9 cellular contexts compared by ENCODE assay signal in the genomic region with DNA sequence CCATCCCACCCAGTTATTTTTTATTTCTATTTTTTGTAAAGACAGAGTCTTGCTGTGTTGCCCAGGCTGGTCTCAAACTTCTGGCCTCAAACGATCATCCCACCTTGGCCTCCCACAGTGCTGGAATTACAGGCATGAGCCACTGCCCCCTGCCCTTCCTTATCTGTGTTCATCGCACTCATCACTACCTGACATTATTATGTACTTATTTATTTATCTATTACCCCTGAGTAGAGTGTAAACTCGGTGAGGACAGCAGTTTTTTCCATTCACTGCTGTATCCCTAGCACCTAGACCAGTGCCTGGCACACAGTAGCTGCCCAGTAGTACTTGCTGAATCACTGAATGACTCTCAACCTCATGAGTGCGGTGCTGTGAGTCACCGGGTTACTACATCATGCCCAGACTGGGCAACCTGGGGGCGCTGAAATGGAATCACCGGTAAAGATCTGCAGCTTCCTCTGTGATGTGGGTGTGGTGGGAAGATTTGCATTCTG.
DNase-seq lines count a peak whose midpoint lies in the region; ATAC-seq and TF ChIP-seq lines count a peak whose summit lies in the region.
"Had no signal": no experiment of that assay in that cellular context is flagged by ENCODE, and none has a peak within 500 bp of the region (broad histone marks: within the 10 kb centered on the region; RNA-seq: fewer than 3 reads in every experiment).

No MANE protein-coding gene starts in this region.

- no peak overlapping the region for H2AFZ ChIP-seq in osteoblast (ENCODE audit: low read length)

- H3K4me3 ChIP-seq in esophagus muscularis mucosa, result no peak overlapping the region
- H3K4me3 ChIP-seq in osteoblast (ENCODE audit: insufficient read depth, low read length), result no peak overlapping the region

- H3K27ac Mint-ChIP-seq in CD14-positive monocyte, result no peak overlapping the region
- H3K27ac Mint-ChIP-seq: stimulated activated naive B cell treated with anti-CD40 and anti-IgM and Interleukin-4, amounts not matched to agents 10 μg/mL and 1 μg/mL and 100 μg/mL, for 72 hours had no signal

- no peak for TF ChIP-seq EP300 in esophagus muscularis mucosa (IDR thresholded peaks at IDR 0.05)

- H3K4me3 Mint-ChIP-seq in CD14-positive monocyte, result peak overlapping the region in 1 of 2 donors; percentile 23
- H3K4me3 Mint-ChIP-seq: stimulated activated naive B cell treated with anti-CD40 and anti-IgM and Interleukin-4, amounts not matched to agents 10 μg/mL and 1 μg/mL and 100 μg/mL, for 72 hours had no signal

- no peak overlapping the region for H3K4me2 ChIP-seq in osteoblast (ENCODE audit: insufficient read depth, low read length)

- TF ChIP-seq CTCF in CD14-positive monocyte (IDR thresholded peaks at IDR 0.05), result no peak
- no peak for TF ChIP-seq CTCF in esophagus muscularis mucosa (IDR thresholded peaks at IDR 0.05)
- TF ChIP-seq CTCF in osteoblast (IDR thresholded peaks at IDR 0.05; ENCODE audit: extremely low read depth, low read depth, low read length), result no peak

- H3K27ac ChIP-seq in esophagus muscularis mucosa (replicated peaks in 1 of 4) (peak overlapping the region; percentile 25 to 71 (median 36)), osteoblast (ENCODE audit: low read depth, low read length) (peak overlapping the region; percentile 88)

- H3K4me1 ChIP-seq in esophagus muscularis mucosa, result peaks cover 24 to 37% (median 34%) of the 10 kb centered on the region in 4 donors
- H3K4me1 ChIP-seq in osteoblast (ENCODE audit: insufficient read depth, low read length), result peaks cover 26% of the 10 kb centered on the region

- H3K36me3 ChIP-seq in esophagus muscularis mucosa, result no peaks in the 10 kb centered on the region
- H3K36me3 ChIP-seq in osteoblast (ENCODE audit: insufficient read depth, low read length), result no peaks in the 10 kb centered on the region

- H3K9me3 ChIP-seq in esophagus muscularis mucosa (no peaks in the 10 kb centered on the region), osteoblast (ENCODE audit: low read depth, low read length) (no peaks in the 10 kb centered on the region)

- no peak for TF ChIP-seq POLR2A in esophagus muscularis mucosa (IDR thresholded peaks at IDR 0.05; ENCODE audit: low read depth)

- H4K20me1 ChIP-seq in osteoblast (ENCODE audit: insufficient read depth, low read length), result no peaks in the 10 kb centered on the region

- DNase-seq in CD14-positive monocyte (ENCODE audit: low spot score) (peak; percentile 75), NCI-H226 (peak; percentile 95), esophagus muscularis mucosa (ENCODE audit: extremely low spot score) (no peak), osteoblast (ENCODE audit: insufficient read length, low spot score, missing footprints) (peak; percentile 93), occipital lobe (lab: John Stamatoyannopoulos, UW) (no peak)
- no peak for DNase-seq in activated CD4-positive, alpha-beta T cell treated with anti-CD3 and anti-CD28 coated beads, Interleukin-2, amount 50 U/mL, for 4 hours
- DNase-seq in activated CD8-positive, alpha-beta memory T cell treated with anti-CD3 and anti-CD28 coated beads, Interleukin-2, amount 50 U/mL, for 4 hours, result no peak
- DNase-seq: stimulated activated naive B cell treated with anti-CD40 and anti-IgM and Interleukin-4, amounts not matched to agents 10 μg/mL and 1 μg/mL and 100 μg/mL, for 72 hours had no signal

- WGBS in esophagus muscularis mucosa, result 79% methylated on average over 7 of the region's 7 CpGs

- no peaks in the 10 kb centered on the region for H3K36me3 Mint-ChIP-seq in CD14-positive monocyte
- H3K36me3 Mint-ChIP-seq: stimulated activated naive B cell treated with anti-CD40 and anti-IgM and Interleukin-4, amounts not matched to agents 10 μg/mL and 1 μg/mL and 100 μg/mL, for 72 hours had no signal

- H3K4me1 Mint-ChIP-seq in CD14-positive monocyte, result peaks cover 4% of the 10 kb centered on the region

- H3K27me3 ChIP-seq in esophagus muscularis mucosa (no peaks in the 10 kb centered on the region), osteoblast (ENCODE audit: insufficient read depth, low read length) (no peaks in the 10 kb centered on the region)

- H3K27me3 Mint-ChIP-seq in CD14-positive monocyte (ENCODE audit: low read depth in 3 of 3), result no peaks in the 10 kb centered on the region

- peaks cover 0 to 2% (median 0%) of the 10 kb centered on the region in 7 donors for H3K9me3 Mint-ChIP-seq in CD14-positive monocyte

- no peaks in the 10 kb centered on the region for H3K79me2 ChIP-seq in osteoblast (ENCODE audit: insufficient read depth, low read length)

- ATAC-seq in HG03095 (IDR thresholded peaks at IDR 0.05; ENCODE audit: unreplicated experiment), result no peak
- ATAC-seq: stimulated activated naive B cell treated with anti-CD40 and anti-IgM and Interleukin-4, amounts not matched to agents 10 μg/mL and 1 μg/mL and 100 μg/mL, for 72 hours had no signal

- intact Hi-C loops in CD14-positive monocyte (cut with micrococcal nuclease) (no loop called here), esophagus muscularis mucosa (cut with DNase I) (no loop called here)

Comparison
In these comparisons a context has a peak if more than half of its experiments do, and no peak if none do; other contexts are left out.
1. DNase-seq: peak in CD14-positive monocyte (single experiment), NCI-H226 (single experiment) and osteoblast (single experiment); none in esophagus muscularis mucosa (single experiment), occipital lobe (single experiment), activated CD4-positive, alpha-beta T cell treated with anti-CD3 and anti-CD28 coated beads, Interleukin-2, amount 50 U/mL, for 4 hours (0 of 2) and activated CD8-positive, alpha-beta memory T cell treated with anti-CD3 and anti-CD28 coated beads, Interleukin-2, amount 50 U/mL, for 4 hours (single experiment).